8 cellular contexts compared by ENCODE assay signal in genomic region chr14:83463500-83464098, GRCh38.
A peak's percentile ranks its signal among the peaks of the same experiment; 100 is the strongest.
DNase-seq lines count a peak whose midpoint lies in the region; ATAC-seq and TF ChIP-seq lines count a peak whose summit lies in the region.

No MANE protein-coding gene starts in this region.

- no peaks in the 10 kb centered on the region for H3K9me3 ChIP-seq in BE2C

- H3K36me3 Mint-ChIP-seq in type B pancreatic cell (no peaks in the 10 kb centered on the region), Calu3 (ENCODE audit: insufficient read depth, unreplicated experiment) (no peaks in the 10 kb centered on the region)

- H3K27me3 Mint-ChIP-seq in type B pancreatic cell (no peaks in the 10 kb centered on the region), Calu3 (ENCODE audit: unreplicated experiment) (no peaks in the 10 kb centered on the region)

- no TSS peak for BruUV-seq in Calu3 (replicated peaks; lab: Mats Ljungman, UMichigan)

- H3K4me1 Mint-ChIP-seq in type B pancreatic cell (ENCODE audit: unreplicated experiment): peaks cover 11% of the 10 kb centered on the region
- no peaks in the 10 kb centered on the region for H3K4me1 Mint-ChIP-seq in Calu3 (ENCODE audit: low read depth, unreplicated experiment)

- H3K4me3 ChIP-seq in BE2C (ENCODE audit: low read depth, low read length): no peak overlapping the region

- H3K9me3 Mint-ChIP-seq in type B pancreatic cell (peaks cover 10% of the 10 kb centered on the region), Calu3 (ENCODE audit: low read depth, unreplicated experiment) (peaks cover 8% of the 10 kb centered on the region)

- CTCF ChIA-PET in Calu3 (lab: Charles Lee): no interaction called here

- no peaks in the 10 kb centered on the region for H3K27me3 ChIP-seq in BE2C

- peak; percentile 61 for DNase-seq in BE2C
- peak; percentile 55 to 57 for DNase-seq in NCI-H2081 (lab: John Stamatoyannopoulos, UW)
- DNase-seq in amniotic epithelial cell (ENCODE audit: low read depth): peak; percentile 65
- DNase-seq in iPS-NIHi11 (ENCODE audit: low spot score): peak; percentile 80
- no peak for DNase-seq in type B pancreatic cell (ENCODE audit: extremely low spot score, unreplicated experiment)
- no peak for DNase-seq in NCI-H774 (lab: John Stamatoyannopoulos, UW)
- DNase-seq in Calu3: no peak

- TF ChIP-seq CTCF in BE2C (IDR thresholded peaks at IDR 0.05; ENCODE audit: low read depth, low read length): peak; percentile 77
- peak; percentile 87 for TF ChIP-seq CTCF in type B pancreatic cell (conservative IDR thresholded peaks at IDR 0.05)
- no peak for TF ChIP-seq CTCF in Calu3 (IDR thresholded peaks at IDR 0.05; ENCODE audit: unreplicated experiment)

- no peaks in the 10 kb centered on the region for H3K36me3 ChIP-seq in BE2C

- H3K4me1 ChIP-seq in BE2C: no peaks in the 10 kb centered on the region

- intact Hi-C loops in Calu3 (cut with micrococcal nuclease; ENCODE audit: unreplicated experiment): no loop called here

- H3K4me3 Mint-ChIP-seq in type B pancreatic cell: no peak overlapping the region
- no peak overlapping the region for H3K4me3 Mint-ChIP-seq in Calu3 (ENCODE audit: low read depth, unreplicated experiment)

- H3K27ac Mint-ChIP-seq in type B pancreatic cell (no peak overlapping the region), Calu3 (ENCODE audit: unreplicated experiment) (no peak overlapping the region)

- peak; percentile 84 for ATAC-seq in GM18868 (IDR thresholded peaks at IDR 0.05; ENCODE audit: unreplicated experiment)

Comparison
In these comparisons a context has a peak if more than half of its experiments do, and no peak if none do; other contexts are left out.
1. DNase-seq: peak in BE2C (single experiment), NCI-H2081 (2 of 2), amniotic epithelial cell (single experiment) and iPS-NIHi11 (single experiment); none in type B pancreatic cell (single experiment), NCI-H774 (single experiment) and Calu3 (single experiment).